1 cellular context compared by ENCODE assay signal in genomic region chr5:179901915-179902762, GRCh38.
TF ChIP-seq lines count a peak whose summit lies in the region.

No MANE protein-coding gene starts in this region.

TF ChIP-seq in GM12878, 131 proteins besides CTCF, POLR2A, EP300 and RAD21:
- TF ChIP-seq ZNF24 (IDR thresholded peaks at IDR 0.05) (no peak), YBX1 (IDR thresholded peaks at IDR 0.05) (no peak), ATF2 (IDR thresholded peaks at IDR 0.05; ENCODE audit: low read length) (no peak), SMAD5 (IDR thresholded peaks at IDR 0.05; ENCODE audit: low read depth) (no peak), RB1 (IDR thresholded peaks at IDR 0.05; ENCODE audit: borderline replicate concordance) (no peak), HDGF (IDR thresholded peaks at IDR 0.05) (no peak), PBX3 (IDR thresholded peaks at IDR 0.05; ENCODE audit: insufficient replicate concordance, low read depth, low read length) (no peak)
